ENCODE assay signal across 8 cellular contexts in the genomic region with DNA sequence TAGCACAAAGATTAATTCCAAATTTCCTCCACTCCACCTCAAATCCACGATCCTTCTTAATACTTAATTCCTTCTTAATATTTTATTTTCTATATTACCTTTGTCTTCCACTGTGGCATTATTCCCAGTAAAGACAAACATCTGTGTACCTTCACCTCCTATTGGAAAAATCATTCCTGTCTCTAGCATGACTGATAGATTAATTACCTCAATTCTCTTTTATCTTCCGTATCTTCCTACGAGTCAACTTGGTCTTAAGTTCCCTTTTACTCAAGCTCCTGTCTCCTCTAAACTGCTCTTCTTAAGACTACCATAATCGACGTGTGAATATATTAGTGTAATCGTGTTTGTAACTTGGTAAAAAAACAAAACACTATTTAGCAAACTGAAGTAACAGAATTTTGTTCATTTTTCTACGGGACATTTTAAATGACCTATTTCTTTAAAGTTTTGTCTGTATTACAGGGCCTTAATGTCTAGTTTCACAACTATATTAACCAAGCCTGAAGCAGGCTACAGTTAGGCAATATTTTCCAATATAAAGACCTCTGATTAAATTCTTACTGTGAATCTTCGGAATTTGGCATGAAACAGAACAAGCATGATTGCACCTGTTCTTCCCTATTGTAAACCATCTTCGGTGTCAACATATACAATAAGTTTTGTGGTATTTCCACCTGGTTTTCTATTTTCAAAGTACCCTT. TPM values are rescaled to one million over a fixed set of nuclear protein-coding genes. Genes with fewer than 3 reads are reported as not detected.
DNase-seq lines count a peak whose midpoint lies in the region; ATAC-seq and TF ChIP-seq lines count a peak whose summit lies in the region.

No MANE protein-coding gene starts in this region.

- H3K9me3 Mint-ChIP-seq in activated naive CD8-positive, alpha-beta T cell (ENCODE audit: low read depth): no peaks in the 10 kb centered on the region

- ATAC-seq in left cardiac atrium (no peak), left lung (no peak), HG03135 (IDR thresholded peaks at IDR 0.05; ENCODE audit: unreplicated experiment) (no peak)

- TF ChIP-seq CTCF in right atrium auricular region (IDR thresholded peaks at IDR 0.05) (no peak), left lung (IDR thresholded peaks at IDR 0.05) (no peak), tibial nerve (IDR thresholded peaks at IDR 0.05) (no peak)

- intact Hi-C loops in left cardiac atrium (cut with DNase I) (loop anchor here in 1 of 2 donors (10.0 kb wide), 1 partner anchor 299 kb away; no protein-coding TSS in a partner anchor), left lung (cut with DNase I) (no loop called here)

- TF ChIP-seq POLR2A in tibial nerve (IDR thresholded peaks at IDR 0.05): no peak

- peak overlapping the region; percentile 99 for H3K27ac Mint-ChIP-seq in activated naive CD8-positive, alpha-beta T cell

- peak overlapping the region; percentile 94 for H3K4me3 Mint-ChIP-seq in activated naive CD8-positive, alpha-beta T cell

- H3K9me3 ChIP-seq in right atrium auricular region (no peaks in the 10 kb centered on the region), left lung (peaks cover 0 to 4% of the 10 kb centered on the region in 2 donors), tibial nerve (no peaks in the 10 kb centered on the region)

- H3K4me1 Mint-ChIP-seq in activated naive CD8-positive, alpha-beta T cell (ENCODE audit: low read depth): peaks cover 49% of the 10 kb centered on the region

- H3K36me3 Mint-ChIP-seq in activated naive CD8-positive, alpha-beta T cell: peaks cover 10% of the 10 kb centered on the region

- WGBS in tibial nerve, 2 donors: 47 to 54% methylated on average over 9 of the region's 9 CpGs

- H3K27me3 ChIP-seq in right atrium auricular region (no peaks in the 10 kb centered on the region), left lung (no peaks in the 10 kb centered on the region), tibial nerve (no peaks in the 10 kb centered on the region)

- H3K4me3 ChIP-seq in right atrium auricular region: peak overlapping the region; percentile 97
- H3K4me3 ChIP-seq in left lung: peak overlapping the region; percentile 87 to 90
- H3K4me3 ChIP-seq in tibial nerve: peak overlapping the region; percentile 68 to 93 (median 86)

- DNase-seq in right atrium auricular region (ENCODE audit: low spot score) (no peak), left cardiac atrium (no peak), left lung (no peak), tibial nerve (ENCODE audit: low spot score in 2 of 2) (no peak), EL (no peak)
- DNase-seq in stimulated activated CD4-positive, alpha-beta T cell treated with anti-CD3 and anti-CD28 coated beads, Interleukin-15, amount 100 ng/mL, for 24 hours: no peak

- H3K27me3 Mint-ChIP-seq in activated naive CD8-positive, alpha-beta T cell: no peaks in the 10 kb centered on the region

- H3K36me3 ChIP-seq in right atrium auricular region: no peaks in the 10 kb centered on the region
- H3K36me3 ChIP-seq in left lung: no peaks in the 10 kb centered on the region
- peaks cover 0 to 5% (median 0%) of the 10 kb centered on the region in 3 donors for H3K36me3 ChIP-seq in tibial nerve

- H3K4me1 ChIP-seq in right atrium auricular region: peaks cover 0 to 30% of the 10 kb centered on the region in 2 donors
- peaks cover 8 to 33% of the 10 kb centered on the region in 2 donors for H3K4me1 ChIP-seq in left lung
- H3K4me1 ChIP-seq in tibial nerve: peaks cover 0 to 51% (median 16%) of the 10 kb centered on the region in 4 donors

- no peak for TF ChIP-seq EP300 in tibial nerve (IDR thresholded peaks at IDR 0.05)

- peak overlapping the region; percentile 93 to 97 for H3K27ac ChIP-seq in right atrium auricular region
- H3K27ac ChIP-seq in left lung: peak overlapping the region; percentile 93
- peak overlapping the region; percentile 86 to 97 (median 93) for H3K27ac ChIP-seq in tibial nerve

RNA-seq across cellular contexts. Expression of a gene that starts 1.1 kb away (rescaled TPM):
- total RNA-seq in right atrium auricular region (10 to 100 TPM; 16.2 to 20.1 TPM), left cardiac atrium (10 to 100 TPM; 17.3 to 21.0 TPM), left lung (10 to 100 TPM; 26.0 to 28.5 TPM), tibial nerve (10 to 100 TPM; 18.8 to 24.1 (median 19.9) TPM)
